In genomic region chrX:38561951-38562719, GRCh38 we compare ENCODE assay signal across 8 cellular contexts. TPM values are rescaled to one million over a fixed set of nuclear protein-coding genes. Genes with fewer than 3 reads are reported as not detected.
DNase-seq lines count a peak whose midpoint lies in the region; ATAC-seq and TF ChIP-seq lines count a peak whose summit lies in the region.

No MANE protein-coding gene starts in this region.

- H3K36me3 ChIP-seq in HEK293 (ENCODE audit: control insufficient read depth in 2 of 2, insufficient read depth in 1 of 2, low read length in 2 of 2), result no peaks in the 10 kb centered on the region
- no peaks in the 10 kb centered on the region for H3K36me3 ChIP-seq in SK-N-SH (replicated peaks in 1 of 2; ENCODE audit: control insufficient read depth in 1 of 2, insufficient read depth in 2 of 2, low read length in 1 of 2)
- H3K36me3 ChIP-seq in PC-9 (ENCODE audit: low read depth), result no peaks in the 10 kb centered on the region

- H3K27ac ChIP-seq in HEK293 (ENCODE audit: extremely low read depth, low read depth, low read length) (peak overlapping the region; percentile 41; the same call in 1 of the 2 replicates), SK-N-SH (ENCODE audit: low read depth in 2 of 2, low read length in 1 of 2) (no peak overlapping the region; a peak in 1 of 4 replicates), PC-9 (no peak overlapping the region)

- no peak for TF ChIP-seq RAD21 in SK-N-SH (IDR thresholded peaks at IDR 0.05; ENCODE audit: low read length)

- no peaks in the 10 kb centered on the region for H3K4me1 Mint-ChIP-seq in central memory CD8-positive, alpha-beta T cell

- TF ChIP-seq CTCF in HEK293 (tag by site-specific recombination; IDR thresholded peaks at IDR 0.05) (no peak), SK-N-SH (IDR thresholded peaks at IDR 0.05) (no peak), PC-9 (conservative IDR thresholded peaks at IDR 0.05) (no peak)

- no peak overlapping the region for H3K27ac Mint-ChIP-seq in central memory CD8-positive, alpha-beta T cell (ENCODE audit: low read depth)

- H3K4me2 ChIP-seq in SK-N-SH, result peak overlapping the region; percentile 71
- no peak overlapping the region for H3K4me2 ChIP-seq in PC-9

- 12% methylated on average over 26 of the region's 38 CpGs for WGBS in SK-N-SH (ENCODE audit: low lambda C conversion rate)

- intact Hi-C loops in PC-9 (cut with micrococcal nuclease; ENCODE audit: unreplicated experiment), result no loop called here

- no peak for ATAC-seq in central memory CD8-positive, alpha-beta T cell (replicated peaks; ENCODE audit: extremely low read depth, poor library complexity, severe bottlenecking)
- ATAC-seq in left lobe of liver (peak; percentile 35), HG03520 (IDR thresholded peaks at IDR 0.05; ENCODE audit: unreplicated experiment) (no peak)

- H3K36me3 Mint-ChIP-seq in central memory CD8-positive, alpha-beta T cell (ENCODE audit: insufficient read depth), result peaks cover 3% of the 10 kb centered on the region

- no peaks in the 10 kb centered on the region for H3K79me2 ChIP-seq in SK-N-SH (ENCODE audit: insufficient read depth)
- H3K79me2 ChIP-seq in PC-9 (ENCODE audit: low read depth), result no peaks in the 10 kb centered on the region

- DNase-seq in SK-N-SH (peak; percentile 54), left lobe of liver (ENCODE audit: low spot score) (peak; percentile 40), PC-9 (no peak), CD1c-positive myeloid dendritic cell (ENCODE audit: extremely low spot score) (no peak)
- DNase-seq in central memory CD8-positive, alpha-beta T cell (ENCODE audit: low spot score in 2 of 2), result no peak
- peak; percentile 1 for DNase-seq in stimulated activated CD8-positive, alpha-beta memory T cell treated with anti-CD3 and anti-CD28 coated beads, Interleukin-12 subunit alpha, Interleukin-12 subunit beta, amount 100 ng/mL, for 4 hours (ENCODE audit: low read depth)

- H3K9me2 ChIP-seq in SK-N-SH (no peaks in the 10 kb centered on the region), PC-9 (ENCODE audit: insufficient read depth) (no peaks in the 10 kb centered on the region)

- no peaks in the 10 kb centered on the region for H3K9me3 Mint-ChIP-seq in central memory CD8-positive, alpha-beta T cell

- no peak overlapping the region for H3K9ac ChIP-seq in SK-N-SH

- H3K4me1 ChIP-seq in HEK293 (ENCODE audit: control insufficient read depth, insufficient read depth, low read length) (peaks cover 2% of the 10 kb centered on the region; the same call in 1 of the 2 replicates), SK-N-SH (ENCODE audit: control insufficient read depth in 1 of 2, insufficient read depth in 2 of 2, low read depth in 1 of 2, low read length in 1 of 2) (peaks cover 0 to 3% of the 10 kb centered on the region in 2 experiments; a peak in 1 of 4 replicates), PC-9 (replicated peaks; ENCODE audit: insufficient read depth) (no peaks in the 10 kb centered on the region)

- no peaks in the 10 kb centered on the region for H3K9me3 ChIP-seq in HEK293 (ENCODE audit: control insufficient read depth, insufficient read depth, low read depth, low read length)
- no peaks in the 10 kb centered on the region for H3K9me3 ChIP-seq in SK-N-SH
- no peaks in the 10 kb centered on the region for H3K9me3 ChIP-seq in PC-9 (ENCODE audit: insufficient read depth, low read depth)

- H3K27me3 ChIP-seq in SK-N-SH (ENCODE audit: insufficient read depth), result peaks cover 8% of the 10 kb centered on the region; the same call in 1 of the 2 replicates
- H3K27me3 ChIP-seq in PC-9 (ENCODE audit: insufficient read depth, low read depth), result no peaks in the 10 kb centered on the region

- H2AFZ ChIP-seq in SK-N-SH (ENCODE audit: low read depth) (peak overlapping the region; percentile 23; the same call in 1 of the 2 replicates), PC-9 (no peak overlapping the region)

- peak overlapping the region; percentile 49 for H3K4me3 ChIP-seq in HEK293 (ENCODE audit: low read depth, low read length)
- peak overlapping the region; percentile 53 to 54 for H3K4me3 ChIP-seq in SK-N-SH (ENCODE audit: low read depth in 2 of 2, low read length in 1 of 2)
- H3K4me3 ChIP-seq in PC-9, result no peak overlapping the region

- POLR2A ChIA-PET in HEK293 (lab: Yijun Ruan, JAX) (no interaction called here), SK-N-SH (lab: Yijun Ruan, JAX) (no interaction called here), PC-9 (lab: Charles Lee; ENCODE audit: unreplicated experiment) (no interaction called here)

- H3F3A ChIP-seq in SK-N-SH (replicated peaks; ENCODE audit: insufficient read depth), result no peaks in the 10 kb centered on the region
- no peaks in the 10 kb centered on the region for H3F3A ChIP-seq in PC-9 (ENCODE audit: insufficient read depth, low read depth)

- H3K4me3 Mint-ChIP-seq in central memory CD8-positive, alpha-beta T cell, result peak overlapping the region; percentile 74

- TF ChIP-seq EP300 in SK-N-SH (IDR thresholded peaks at IDR 0.05; ENCODE audit: borderline replicate concordance in 1 of 2, low read depth in 1 of 2, low read length in 1 of 2), result no peak

- peaks cover 14% of the 10 kb centered on the region for H3K27me3 Mint-ChIP-seq in central memory CD8-positive, alpha-beta T cell

- H4K20me1 ChIP-seq in SK-N-SH (ENCODE audit: insufficient read depth) (no peaks in the 10 kb centered on the region), PC-9 (ENCODE audit: insufficient read depth) (no peaks in the 10 kb centered on the region)

- BruUV-seq in PC-9 (replicated peaks; lab: Mats Ljungman, UMichigan), result no TSS peak

- CTCF ChIA-PET in HEK293 (lab: Yijun Ruan, JAX) (interaction anchor here (0.7 kb wide), 1 partner anchor 33 kb away, joined by 5 read pairs; no protein-coding TSS in a partner anchor), SK-N-SH (lab: Yijun Ruan, JAX) (interaction anchor here (0.7 to 1.9 kb wide), 4 partner anchors 10 to 186 kb away, joined by 3 to 5 read pairs (median 4); no protein-coding TSS in a partner anchor), PC-9 (lab: Charles Lee) (no interaction called here)

TF ChIP-seq in HEK293, 187 proteins besides CTCF, POLR2A, EP300 and RAD21 (continues in another document):
- no peak for TF ChIP-seq ZNF530 (tag by site-specific recombination; IDR thresholded peaks at IDR 0.05; ENCODE audit: low read depth)
- TF ChIP-seq ZNF629 (tag by site-specific recombination; IDR thresholded peaks at IDR 0.05), result peak; percentile 53; the same call in 1 of the 2 replicates
- no peak for TF ChIP-seq HOXA7 (CRISPR knock-in tag; IDR thresholded peaks at IDR 0.05; ENCODE audit: borderline replicate concordance)
- no peak for TF ChIP-seq ZNF404 (tag by site-specific recombination; IDR thresholded peaks at IDR 0.05)
- no peak for TF ChIP-seq ZNF600 (tag by site-specific recombination; IDR thresholded peaks at IDR 0.05)
- TF ChIP-seq ZNF571 (tag by site-specific recombination; IDR thresholded peaks at IDR 0.05), result no peak
- peak; percentile 30 for TF ChIP-seq ZBTB26 (tag by site-specific recombination; optimal IDR thresholded peaks at IDR 0.05)
- TF ChIP-seq ZNF24 (tag by site-specific recombination; IDR thresholded peaks at IDR 0.05), result no peak
- no peak for TF ChIP-seq SETDB1 (IDR thresholded peaks at IDR 0.05; ENCODE audit: insufficient read length, low read length)
- no peak for TF ChIP-seq PRDM1 (tag by site-specific recombination; IDR thresholded peaks at IDR 0.05)
- TF ChIP-seq MYNN (tag by site-specific recombination; IDR thresholded peaks at IDR 0.05; ENCODE audit: borderline replicate concordance), result no peak
- TF ChIP-seq GLIS2 (tag by site-specific recombination; IDR thresholded peaks at IDR 0.05), result peak; percentile 34; the same call in 1 of the 2 replicates

TF ChIP-seq in SK-N-SH, 30 proteins besides CTCF, POLR2A, EP300 and RAD21:
- no peak for TF ChIP-seq REST (IDR thresholded peaks at IDR 0.05; ENCODE audit: low read depth, low read length)

RNA-seq across cellular contexts. Expression of gene TSPAN7, which starts 0.8 kb away (rescaled TPM):
- polyA plus RNA-seq in SK-N-SH (2012; rRNA removed), result 0.39 and 0.55 TPM in 2 replicates
- polyA plus RNA-seq in SK-N-SH (2012; cell fraction: cytosol; rRNA removed), result 0.53 and 1.0 TPM in 2 replicates
- 0.15 and 0.19 TPM in 2 replicates for polyA plus RNA-seq in SK-N-SH (2012; cell fraction: nucleus; rRNA removed)
- total RNA-seq in left lobe of liver, result 8.1 TPM
- not detected in 2 replicates for total RNA-seq in PC-9 (2021)

Comparison
In these comparisons a context has a peak if more than half of its experiments do, and no peak if none do; other contexts are left out.
1. DNase-seq: peak in SK-N-SH (single experiment), left lobe of liver (single experiment) and stimulated activated CD8-positive, alpha-beta memory T cell treated with anti-CD3 and anti-CD28 coated beads, Interleukin-12 subunit alpha, Interleukin-12 subunit beta, amount 100 ng/mL, for 4 hours (single experiment); none in central memory CD8-positive, alpha-beta T cell (0 of 2), PC-9 (0 of 2) and CD1c-positive myeloid dendritic cell (single experiment).